24 cellular contexts compared by ENCODE assay signal in genomic region chr5:110251366-110251765, GRCh38.
DNase-seq lines count a peak whose midpoint lies in the region; ATAC-seq and TF ChIP-seq lines count a peak whose summit lies in the region.
"Had no signal": no experiment of that assay in that cellular context is flagged by ENCODE, and none has a peak within 500 bp of the region (broad histone marks: within the 10 kb centered on the region; RNA-seq: fewer than 3 reads in every experiment).

No MANE protein-coding gene starts in this region.

- H3K4me2 ChIP-seq in OCI-LY1 (ENCODE audit: low read length), result no peak overlapping the region
- H3K4me2 ChIP-seq: A549 had no signal

- H3K27ac ChIP-seq in OCI-LY1 (ENCODE audit: low read depth, low read length, poor library complexity, severe bottlenecking), result peak overlapping the region; percentile 18
- H3K27ac ChIP-seq: A549, RWPE1 had no signal

- no peak overlapping the region for H3K4me3 ChIP-seq in OCI-LY1 (ENCODE audit: low read depth, low read length, poor library complexity, severe bottlenecking)
- no peak overlapping the region for H3K4me3 ChIP-seq in astrocyte of the cerebellum (ENCODE audit: low read depth, low read length)
- H3K4me3 ChIP-seq: A549, GM12878, K562, MG63 had no signal

- ATAC-seq in activated CD8-positive, alpha-beta T cell treated with anti-CD3 and anti-CD28 coated beads for 36 hours, result no peak
- no peak for ATAC-seq in GM19467 (IDR thresholded peaks at IDR 0.05; ENCODE audit: unreplicated experiment)
- ATAC-seq: A549, GM12878, K562, Panc1 had no signal

- H3K4me1 Mint-ChIP-seq in activated CD8-positive, alpha-beta T cell treated with anti-CD3 and anti-CD28 coated beads for 36 hours (ENCODE audit: low read depth), result no peaks in the 10 kb centered on the region
- H3K4me1 Mint-ChIP-seq: CD4-positive, alpha-beta memory T cell had no signal

- in situ Hi-C loops in astrocyte of the cerebellum (cut with HindIII; ENCODE audit: low sequenced_read_pairs), result no loop called here

- POLR2A ChIA-PET in activated CD8-positive, alpha-beta T cell treated with anti-CD3 and anti-CD28 coated beads for 36 hours (lab: Charles Lee), result no interaction called here

- H3K27ac Mint-ChIP-seq in activated CD8-positive, alpha-beta T cell treated with anti-CD3 and anti-CD28 coated beads for 36 hours, result no peak overlapping the region
- H3K27ac Mint-ChIP-seq: CD4-positive, alpha-beta memory T cell had no signal

- no peaks in the 10 kb centered on the region; the same call in 1 of the 2 replicates for H3K36me3 ChIP-seq in OCI-LY1 (ENCODE audit: insufficient read depth, low read length)
- H3K36me3 ChIP-seq: MG63 had no signal

- H3K4me1 ChIP-seq in OCI-LY1 (ENCODE audit: insufficient read depth, low read length, severe bottlenecking), result peaks cover 17% of the 10 kb centered on the region
- H3K4me1 ChIP-seq: A549 had no signal

- no peaks in the 10 kb centered on the region for H3K9me3 Mint-ChIP-seq in activated CD8-positive, alpha-beta T cell treated with anti-CD3 and anti-CD28 coated beads for 36 hours

- no peak overlapping the region for H2AFZ ChIP-seq in OCI-LY1 (ENCODE audit: low read length)

- H3K36me3 Mint-ChIP-seq in activated CD8-positive, alpha-beta T cell treated with anti-CD3 and anti-CD28 coated beads for 36 hours (ENCODE audit: low read depth), result no peaks in the 10 kb centered on the region
- H3K36me3 Mint-ChIP-seq: CD4-positive, alpha-beta memory T cell had no signal

- DNase-seq in astrocyte of the cerebellum (ENCODE audit: low read depth) (peak; percentile 28), myocyte (ENCODE audit: low read depth) (peak; percentile 32), SKM-1 treated with dmso at 0.1 percent for 144 hours (lab: John Stamatoyannopoulos, UW; ENCODE audit: unreplicated experiment) (no peak), ecto neural progenitor cell (ENCODE audit: low spot score) (no peak)
- DNase-seq in activated CD8-positive, alpha-beta T cell treated with anti-CD3 and anti-CD28 coated beads for 36 hours, result no peak
- DNase-seq: C1 segment of cervical spinal cord; CD4-positive, alpha-beta memory T cell; COR-L47; EL; GDM1; MG63; NCI-H2029; NCI-H526; NCI-H82; NK-92 treated with Interleukin-12 subunit alpha and Interleukin-12 subunit beta, amount 100 ng/mL, for 24 hours; SHP77; SW 1271 had no signal

- no peak overlapping the region for H3K4me3 Mint-ChIP-seq in activated CD8-positive, alpha-beta T cell treated with anti-CD3 and anti-CD28 coated beads for 36 hours
- H3K4me3 Mint-ChIP-seq: CD4-positive, alpha-beta memory T cell had no signal

- H3K79me2 ChIP-seq in OCI-LY1 (ENCODE audit: insufficient read depth, low read length), result no peaks in the 10 kb centered on the region

- no peak overlapping the region for H3K9ac ChIP-seq in OCI-LY1 (ENCODE audit: low read length)

- no peaks in the 10 kb centered on the region for H3K9me3 ChIP-seq in OCI-LY1 (ENCODE audit: low read length)
- H3K9me3 ChIP-seq: A549 had no signal

- no peaks in the 10 kb centered on the region for H3K9me2 ChIP-seq in OCI-LY1 (ENCODE audit: low read depth, low read length)

- TF ChIP-seq CTCF in OCI-LY1 (IDR thresholded peaks at IDR 0.05; ENCODE audit: low read length), result no peak
- TF ChIP-seq CTCF in astrocyte of the cerebellum (IDR thresholded peaks at IDR 0.05; ENCODE audit: low read depth, low read length, missing control alignments), result no peak
- TF ChIP-seq CTCF in activated CD8-positive, alpha-beta T cell treated with anti-CD3 and anti-CD28 coated beads for 36 hours (IDR thresholded peaks at IDR 0.05), result no peak

- no peaks in the 10 kb centered on the region for H4K20me1 ChIP-seq in OCI-LY1 (ENCODE audit: insufficient read depth, low read length)

- H3K27me3 Mint-ChIP-seq in activated CD8-positive, alpha-beta T cell treated with anti-CD3 and anti-CD28 coated beads for 36 hours, result no peaks in the 10 kb centered on the region

- CTCF ChIA-PET in activated CD8-positive, alpha-beta T cell treated with anti-CD3 and anti-CD28 coated beads for 36 hours (lab: Charles Lee), result interaction anchor here (1.2 to 1.5 kb wide), 2 partner anchors 17 to 43 kb away, joined by 3 to 5 read pairs; no protein-coding TSS in a partner anchor

- intact Hi-C loops in activated CD8-positive, alpha-beta T cell treated with anti-CD3 and anti-CD28 coated beads for 36 hours (cut with micrococcal nuclease), result no loop called here

- no peaks in the 10 kb centered on the region for H3K27me3 ChIP-seq in OCI-LY1 (ENCODE audit: insufficient read depth, low read length)

- no peaks in the 10 kb centered on the region for H3F3A ChIP-seq in OCI-LY1 (ENCODE audit: insufficient read depth, low read length)

Comparison
In these comparisons a context has a peak if more than half of its experiments do, and no peak if none do; other contexts are left out.
1. DNase-seq: peak in astrocyte of the cerebellum (single experiment) and myocyte (single experiment); none in SKM-1 treated with dmso at 0.1 percent for 144 hours (single experiment), activated CD8-positive, alpha-beta T cell treated with anti-CD3 and anti-CD28 coated beads for 36 hours (single experiment) and ecto neural progenitor cell (single experiment).